ENCODE assay signal across 8 cellular contexts in genomic region chr16:807345-808251, GRCh38. TPM values are rescaled to one million over a fixed set of nuclear protein-coding genes. Genes with fewer than 3 reads are reported as not detected.
A peak's percentile ranks its signal among the peaks of the same experiment; 100 is the strongest.
DNase-seq lines count a peak whose midpoint lies in the region; ATAC-seq and TF ChIP-seq lines count a peak whose summit lies in the region.

No MANE protein-coding gene starts in this region.

- H3K27ac Mint-ChIP-seq in activated T-helper 2 cell treated with anti-CD3 and anti-CD28 coated beads, Interferon-gamma antibody, Interleukin-2, Interleukin-4, amounts not matched to agents 10 μg/mL and 5 μg/mL and 100 μg/mL, durations not matched to agents 14 hours and 24 hours and 36 hours, result peak overlapping the region; percentile 96
- peak overlapping the region; percentile 92 to 96 for H3K27ac Mint-ChIP-seq in natural killer cell
- H3K27ac Mint-ChIP-seq in stimulated activated naive B cell treated with anti-CD40 and anti-IgM and Interleukin-4, amounts not matched to agents 10 μg/mL and 1 μg/mL and 100 μg/mL, for 72 hours, result peak overlapping the region; percentile 96

- peak overlapping the region; percentile 99 for H3K4me3 Mint-ChIP-seq in activated T-helper 2 cell treated with anti-CD3 and anti-CD28 coated beads, Interferon-gamma antibody, Interleukin-2, Interleukin-4, amounts not matched to agents 10 μg/mL and 5 μg/mL and 100 μg/mL, durations not matched to agents 14 hours and 24 hours and 36 hours (ENCODE audit: low read depth)
- peak overlapping the region; percentile 96 for H3K4me3 Mint-ChIP-seq in natural killer cell
- peak overlapping the region; percentile 99 for H3K4me3 Mint-ChIP-seq in stimulated activated naive B cell treated with anti-CD40 and anti-IgM and Interleukin-4, amounts not matched to agents 10 μg/mL and 1 μg/mL and 100 μg/mL, for 72 hours

- peaks cover 10% of the 10 kb centered on the region for H3K4me1 Mint-ChIP-seq in activated T-helper 2 cell treated with anti-CD3 and anti-CD28 coated beads, Interferon-gamma antibody, Interleukin-2, Interleukin-4, amounts not matched to agents 10 μg/mL and 5 μg/mL and 100 μg/mL, durations not matched to agents 14 hours and 24 hours and 36 hours (ENCODE audit: low read depth)
- peaks cover 11 to 12% of the 10 kb centered on the region in 2 donors for H3K4me1 Mint-ChIP-seq in natural killer cell
- H3K4me1 Mint-ChIP-seq in stimulated activated naive B cell treated with anti-CD40 and anti-IgM and Interleukin-4, amounts not matched to agents 10 μg/mL and 1 μg/mL and 100 μg/mL, for 72 hours, result peaks cover 12 to 29% of the 10 kb centered on the region in 2 donors

- ATAC-seq in GM21529 (IDR thresholded peaks at IDR 0.05; ENCODE audit: unreplicated experiment) (peak; percentile 92), natural killer cell (peak; percentile 93 to 98 (median 96))
- peak; percentile 94 to 96 for ATAC-seq in stimulated activated naive B cell treated with anti-CD40 and anti-IgM and Interleukin-4, amounts not matched to agents 10 μg/mL and 1 μg/mL and 100 μg/mL, for 72 hours (replicated peaks)

- no peak for TF ChIP-seq CTCF in natural killer cell (IDR thresholded peaks at IDR 0.05)

- H3K27me3 Mint-ChIP-seq in activated T-helper 2 cell treated with anti-CD3 and anti-CD28 coated beads, Interferon-gamma antibody, Interleukin-2, Interleukin-4, amounts not matched to agents 10 μg/mL and 5 μg/mL and 100 μg/mL, durations not matched to agents 14 hours and 24 hours and 36 hours (ENCODE audit: low read depth), result peaks cover 4% of the 10 kb centered on the region
- H3K27me3 Mint-ChIP-seq in natural killer cell (ENCODE audit: low read depth in 2 of 2), result peaks cover 7% of the 10 kb centered on the region in 2 donors
- peaks cover 8 to 30% of the 10 kb centered on the region in 2 donors for H3K27me3 Mint-ChIP-seq in stimulated activated naive B cell treated with anti-CD40 and anti-IgM and Interleukin-4, amounts not matched to agents 10 μg/mL and 1 μg/mL and 100 μg/mL, for 72 hours

- no peak for TF ChIP-seq RAD21 in Ishikawa (IDR thresholded peaks at IDR 0.05; ENCODE audit: low read depth)

- H3K9me3 Mint-ChIP-seq in activated T-helper 2 cell treated with anti-CD3 and anti-CD28 coated beads, Interferon-gamma antibody, Interleukin-2, Interleukin-4, amounts not matched to agents 10 μg/mL and 5 μg/mL and 100 μg/mL, durations not matched to agents 14 hours and 24 hours and 36 hours, result no peaks in the 10 kb centered on the region
- no peaks in the 10 kb centered on the region for H3K9me3 Mint-ChIP-seq in natural killer cell
- H3K9me3 Mint-ChIP-seq in stimulated activated naive B cell treated with anti-CD40 and anti-IgM and Interleukin-4, amounts not matched to agents 10 μg/mL and 1 μg/mL and 100 μg/mL, for 72 hours, result no peaks in the 10 kb centered on the region

- TF ChIP-seq EP300 in Ishikawa (IDR thresholded peaks at IDR 0.05; ENCODE audit: borderline replicate concordance), result peak; percentile 28; the same call in 1 of the 2 replicates

- H3K36me3 Mint-ChIP-seq in activated T-helper 2 cell treated with anti-CD3 and anti-CD28 coated beads, Interferon-gamma antibody, Interleukin-2, Interleukin-4, amounts not matched to agents 10 μg/mL and 5 μg/mL and 100 μg/mL, durations not matched to agents 14 hours and 24 hours and 36 hours (ENCODE audit: low read depth), result peaks cover 3% of the 10 kb centered on the region
- no peaks in the 10 kb centered on the region for H3K36me3 Mint-ChIP-seq in natural killer cell
- H3K36me3 Mint-ChIP-seq in stimulated activated naive B cell treated with anti-CD40 and anti-IgM and Interleukin-4, amounts not matched to agents 10 μg/mL and 1 μg/mL and 100 μg/mL, for 72 hours, result peaks cover 7 to 9% of the 10 kb centered on the region in 2 donors

- DNase-seq in DMS 273 treated with DMSO at 0.1 percent for 48 hours (lab: John Stamatoyannopoulos, UW) (peak; percentile 49), RPMI7951 (ENCODE audit: low read depth) (peak; percentile 88), fibroblast of peridontal ligament (ENCODE audit: extremely low read depth) (peak; percentile 84), natural killer cell (peak; percentile 84)
- peak; percentile 85 for DNase-seq in activated T-helper 2 cell treated with anti-CD3 and anti-CD28 coated beads, Interferon-gamma antibody, Interleukin-2, Interleukin-4, amounts not matched to agents 10 μg/mL and 5 μg/mL and 100 μg/mL, durations not matched to agents 14 hours and 24 hours and 36 hours (ENCODE audit: low spot score)
- DNase-seq in stimulated activated naive B cell treated with anti-CD40 and anti-IgM and Interleukin-4, amounts not matched to agents 10 μg/mL and 1 μg/mL and 100 μg/mL, for 72 hours, result peak; percentile 84

- intact Hi-C loops in activated T-helper 2 cell treated with anti-CD3 and anti-CD28 coated beads, Interferon-gamma antibody, Interleukin-2, Interleukin-4, amounts not matched to agents 10 μg/mL and 5 μg/mL and 100 μg/mL, durations not matched to agents 14 hours and 24 hours and 36 hours (cut with micrococcal nuclease), result loop anchor here (10.0 kb wide), 1 partner anchor 157 kb away; no protein-coding TSS in a partner anchor
- intact Hi-C loops in natural killer cell (cut with micrococcal nuclease), result loop anchor here (1.0 kb wide), 1 partner anchor 19 kb away; the partner anchor contains the start of genes CHTF18 and RPUSD1

TF ChIP-seq in Ishikawa, 13 proteins besides CTCF, POLR2A, EP300 and RAD21 (continues in another document):
- no peak for TF ChIP-seq TEAD4 (IDR thresholded peaks at IDR 0.05)
- peak; percentile 100 for TF ChIP-seq YY1 (IDR thresholded peaks at IDR 0.05; ENCODE audit: low read depth)
- TF ChIP-seq EGR1 (IDR thresholded peaks at IDR 0.05), result peak; percentile 90
- TF ChIP-seq REST (IDR thresholded peaks at IDR 0.05; ENCODE audit: low read depth), result no peak
- TF ChIP-seq CEBPB (IDR thresholded peaks at IDR 0.05), result no peak
- TF ChIP-seq TCF12 (IDR thresholded peaks at IDR 0.05; ENCODE audit: low read depth), result peak; percentile 39; the same call in 1 of the 2 replicates
- TF ChIP-seq NFIC (IDR thresholded peaks at IDR 0.05), result no peak
- peak; percentile 91 for TF ChIP-seq CREB1 (IDR thresholded peaks at IDR 0.05; ENCODE audit: low read depth)
- TF ChIP-seq TAF1 (IDR thresholded peaks at IDR 0.05; ENCODE audit: low read depth), result peak; percentile 61
- TF ChIP-seq MAX (IDR thresholded peaks at IDR 0.05), result peak; percentile 95
- TF ChIP-seq, protein P1, sequence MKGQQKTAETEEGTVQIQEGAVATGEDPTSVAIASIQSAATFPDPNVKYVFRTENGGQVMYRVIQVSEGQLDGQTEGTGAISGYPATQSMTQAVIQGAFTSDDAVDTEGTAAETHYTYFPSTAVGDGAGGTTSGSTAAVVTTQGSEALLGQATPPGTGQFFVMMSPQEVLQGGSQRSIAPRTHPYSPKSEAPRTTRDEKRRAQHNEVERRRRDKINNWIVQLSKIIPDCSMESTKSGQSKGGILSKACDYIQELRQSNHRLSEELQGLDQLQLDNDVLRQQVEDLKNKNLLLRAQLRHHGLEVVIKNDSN (IDR thresholded peaks at IDR 0.05), result no peak
- no peak for TF ChIP-seq ZBTB7A (IDR thresholded peaks at IDR 0.05; ENCODE audit: low read depth)

RNA-seq across cellular contexts. Expression of gene GNG13, which starts 7.1 kb away (rescaled TPM):
- total RNA-seq in RPMI7951 (2014; rRNA removed; shearing (Covaris generic)), result not detected in 2 replicates
- not detected in 2 replicates for total RNA-seq in activated T-helper 2 cell treated with anti-CD3 and anti-CD28 coated beads, Interferon-gamma antibody, Interleukin-2, Interleukin-4, amounts not matched to agents 10 μg/mL and 5 μg/mL and 100 μg/mL, durations not matched to agents 14 hours and 24 hours and 36 hours
- not detected for total RNA-seq in natural killer cell

RNA-seq across cellular contexts. Expression of gene CHTF18, which starts 19.2 kb away (rescaled TPM):
- 11.7 and 17.5 TPM in 2 replicates for total RNA-seq in RPMI7951 (2014; rRNA removed; shearing (Covaris generic))
- 108 and 119 TPM in 2 replicates for total RNA-seq in activated T-helper 2 cell treated with anti-CD3 and anti-CD28 coated beads, Interferon-gamma antibody, Interleukin-2, Interleukin-4, amounts not matched to agents 10 μg/mL and 5 μg/mL and 100 μg/mL, durations not matched to agents 14 hours and 24 hours and 36 hours
- 10 to 100 TPM; 26.7 to 52.4 (median 40.5) TPM for total RNA-seq in natural killer cell

RNA-seq across cellular contexts. Expression of gene RPUSD1, which starts 19.4 kb away (rescaled TPM):
- total RNA-seq in RPMI7951 (2014; rRNA removed; shearing (Covaris generic)), result 12.6 and 21.0 TPM in 2 replicates
- total RNA-seq in activated T-helper 2 cell treated with anti-CD3 and anti-CD28 coated beads, Interferon-gamma antibody, Interleukin-2, Interleukin-4, amounts not matched to agents 10 μg/mL and 5 μg/mL and 100 μg/mL, durations not matched to agents 14 hours and 24 hours and 36 hours, result 35.1 and 35.3 TPM in 2 replicates
- total RNA-seq in natural killer cell, result 10 to 100 TPM; 20.8 to 31.7 (median 29.6) TPM

RNA-seq across cellular contexts. Expression of gene MSLN, which starts 47.1 kb away (rescaled TPM):
- 0.10 TPM in 1 of 2 replicates, not detected in the other for total RNA-seq in RPMI7951 (2014; rRNA removed; shearing (Covaris generic))
- not detected in 2 replicates for total RNA-seq in activated T-helper 2 cell treated with anti-CD3 and anti-CD28 coated beads, Interferon-gamma antibody, Interleukin-2, Interleukin-4, amounts not matched to agents 10 μg/mL and 5 μg/mL and 100 μg/mL, durations not matched to agents 14 hours and 24 hours and 36 hours
- not detected for total RNA-seq in natural killer cell

Comparison
In these comparisons a context has a peak if more than half of its experiments do, and no peak if none do; other contexts are left out.
1. Peak in every context shown above with its lines: DNase-seq and ATAC-seq.